9 cellular contexts compared by ENCODE assay signal in genomic region chr1:16249838-16250241, GRCh38. TPM values are rescaled to one million over a fixed set of nuclear protein-coding genes. Genes with fewer than 3 reads are reported as not detected.
DNase-seq lines count a peak whose midpoint lies in the region; ATAC-seq and TF ChIP-seq lines count a peak whose summit lies in the region.
"Had no signal": no experiment of that assay in that cellular context is flagged by ENCODE, and none has a peak within 500 bp of the region (broad histone marks: within the 10 kb centered on the region; RNA-seq: fewer than 3 reads in every experiment).

No MANE protein-coding gene starts in this region.

- H3K27ac ChIP-seq in left ventricle myocardium inferior (replicated peaks) = peak overlapping the region; percentile 90

- H3K4me3 Mint-ChIP-seq in stimulated activated naive CD8-positive, alpha-beta T cell treated with anti-CD3 and anti-CD28 coated beads, Interleukin-15, amount 100 ng/mL, for 72 hours = peak overlapping the region; percentile 16 to 43

- H3K4me1 Mint-ChIP-seq in stimulated activated naive CD8-positive, alpha-beta T cell treated with anti-CD3 and anti-CD28 coated beads, Interleukin-15, amount 100 ng/mL, for 72 hours = peaks cover 40% of the 10 kb centered on the region

- H3K27me3 Mint-ChIP-seq in stimulated activated naive CD8-positive, alpha-beta T cell treated with anti-CD3 and anti-CD28 coated beads, Interleukin-15, amount 100 ng/mL, for 72 hours = no peaks in the 10 kb centered on the region

- H3K27me3 ChIP-seq in left ventricle myocardium inferior (ENCODE audit: low read depth) = no peaks in the 10 kb centered on the region

- TF ChIP-seq CTCF in left ventricle myocardium inferior (IDR thresholded peaks at IDR 0.05; ENCODE audit: borderline replicate concordance) = no peak

- H3K36me3 ChIP-seq in left ventricle myocardium inferior = peaks cover 34% of the 10 kb centered on the region

- peaks cover 87% of the 10 kb centered on the region for H3K4me1 ChIP-seq in left ventricle myocardium inferior

- no peaks in the 10 kb centered on the region for H3K9me3 ChIP-seq in left ventricle myocardium inferior (replicated peaks)

- ATAC-seq in SK-N-SH treated with all-trans-retinoic acid at 6 μM for 48 hours = no peak
- ATAC-seq in stimulated activated naive CD8-positive, alpha-beta T cell treated with anti-CD3 and anti-CD28 coated beads, Interleukin-15, amount 100 ng/mL, for 72 hours = no peak

- H3K27ac Mint-ChIP-seq in stimulated activated naive CD8-positive, alpha-beta T cell treated with anti-CD3 and anti-CD28 coated beads, Interleukin-15, amount 100 ng/mL, for 72 hours = peak overlapping the region in 1 of 2 donors; percentile 70

- intact Hi-C loops in left ventricle myocardium inferior (cut with micrococcal nuclease) = no loop called here

- no peaks in the 10 kb centered on the region for H3K9me3 Mint-ChIP-seq in stimulated activated naive CD8-positive, alpha-beta T cell treated with anti-CD3 and anti-CD28 coated beads, Interleukin-15, amount 100 ng/mL, for 72 hours

- peak; percentile 42 for DNase-seq in DMS53 (lab: John Stamatoyannopoulos, UW)
- DNase-seq in DMS53 treated with DMSO at 0.1 percent for 48 hours (lab: John Stamatoyannopoulos, UW; ENCODE audit: unreplicated experiment) = no peak
- DNase-seq in left ventricle myocardium inferior = no peak
- no peak for DNase-seq in stimulated activated naive CD8-positive, alpha-beta T cell treated with anti-CD3 and anti-CD28 coated beads, Interleukin-15, amount 100 ng/mL, for 72 hours
- no peak for DNase-seq in NCI-H1694 treated with DMSO at 0.1 percent for 48 hours (lab: John Stamatoyannopoulos, UW)
- DNase-seq in midbrain (lab: John Stamatoyannopoulos, UW) = no peak
- no peak for DNase-seq in OCI-M2 (lab: John Stamatoyannopoulos, UW; ENCODE audit: unreplicated experiment)
- DNase-seq: hypothalamus had no signal

- no peak overlapping the region for H3K4me3 ChIP-seq in left ventricle myocardium inferior

TF ChIP-seq in SK-N-SH treated with all-trans-retinoic acid at 6 μM for 48 hours, 23 proteins besides CTCF, POLR2A, EP300 and RAD21:
- TF ChIP-seq ZNF565 (CRISPR knock-in tag; conservative IDR thresholded peaks at IDR 0.05; ENCODE audit: low read depth) (no peak), ZFP3 (CRISPR knock-in tag; IDR thresholded peaks at IDR 0.05) (no peak), ISL1 (CRISPR knock-in tag; IDR thresholded peaks at IDR 0.05) (0 out of 2 replicates have a peak, but pooled peaks have one; percentile 26)

RNA-seq across cellular contexts. Expression of gene CPLANE2, which starts 12.9 kb away (rescaled TPM):
- 9.7 TPM for total RNA-seq in left ventricle myocardium inferior

RNA-seq across cellular contexts. Expression of gene ARHGEF19, which starts 37.4 kb away (rescaled TPM):
- 2.2 TPM for total RNA-seq in left ventricle myocardium inferior
